In genomic region chr15:75065851-75066509, GRCh38 we compare ENCODE assay signal across 12 cellular contexts. TPM values are rescaled to one million over a fixed set of nuclear protein-coding genes. Genes with fewer than 3 reads are reported as not detected.
A peak's percentile ranks its signal among the peaks of the same experiment; 100 is the strongest.
DNase-seq lines count a peak whose midpoint lies in the region; ATAC-seq and TF ChIP-seq lines count a peak whose summit lies in the region.
"Had no signal": no experiment of that assay in that cellular context is flagged by ENCODE, and none has a peak within 500 bp of the region (broad histone marks: within the 10 kb centered on the region; RNA-seq: fewer than 3 reads in every experiment).

No MANE protein-coding gene starts in this region.

- peaks cover 47% of the 10 kb centered on the region for H3K36me3 Mint-ChIP-seq in activated CD4-positive, alpha-beta T cell treated with anti-CD3 and anti-CD28 coated beads, Interleukin-2, amount 10 ng/mL, durations not matched to agents 7 days and 5 days (ENCODE audit: low read depth)
- peaks cover 2% of the 10 kb centered on the region for H3K36me3 Mint-ChIP-seq in central memory CD8-positive, alpha-beta T cell (ENCODE audit: insufficient read depth)

- H3K4me1 ChIP-seq in ovary (ENCODE audit: insufficient read depth) (peaks cover 22% of the 10 kb centered on the region), GM23248 (ENCODE audit: insufficient read depth) (peaks cover 10% of the 10 kb centered on the region)

- POLR2A ChIA-PET in activated CD4-positive, alpha-beta T cell treated with anti-CD3 and anti-CD28 coated beads, Interleukin-2, amount 10 ng/mL, durations not matched to agents 7 days and 5 days (lab: Charles Lee), result no interaction called here

- H3K27me3 ChIP-seq in ovary (no peaks in the 10 kb centered on the region), GM23248 (replicated peaks; ENCODE audit: insufficient read depth) (no peaks in the 10 kb centered on the region)
- H3K27me3 ChIP-seq: gastroesophageal sphincter had no signal

- TF ChIP-seq CTCF in ovary (IDR thresholded peaks at IDR 0.05), result no peak

- H3K27ac ChIP-seq in ovary (peak overlapping the region; percentile 1 to 62), GM23248 (no peak overlapping the region)
- H3K27ac ChIP-seq: gastroesophageal sphincter had no signal

- ATAC-seq in central memory CD8-positive, alpha-beta T cell (replicated peaks; ENCODE audit: extremely low read depth, poor library complexity, severe bottlenecking), result no peak
- ATAC-seq: gastroesophageal sphincter had no signal

- peaks cover 14% of the 10 kb centered on the region for H3K9me3 Mint-ChIP-seq in activated CD4-positive, alpha-beta T cell treated with anti-CD3 and anti-CD28 coated beads, Interleukin-2, amount 10 ng/mL, durations not matched to agents 7 days and 5 days
- no peaks in the 10 kb centered on the region for H3K9me3 Mint-ChIP-seq in central memory CD8-positive, alpha-beta T cell

- no peaks in the 10 kb centered on the region for H3K9me2 ChIP-seq in GM23248 (ENCODE audit: insufficient read depth)

- H3K36me3 ChIP-seq in ovary (no peaks in the 10 kb centered on the region), GM23248 (ENCODE audit: low read depth) (no peaks in the 10 kb centered on the region)
- H3K36me3 ChIP-seq: gastroesophageal sphincter had no signal

- DNase-seq in activated CD4-positive, alpha-beta T cell treated with anti-CD3 and anti-CD28 coated beads, Interleukin-2, amount 10 ng/mL, durations not matched to agents 7 days and 5 days, result no peak
- DNase-seq in activated CD4-positive, alpha-beta T cell treated with anti-CD3 and anti-CD28 coated beads for 1 hour, result no peak
- DNase-seq in NCI-H82 (lab: John Stamatoyannopoulos, UW) (peak; percentile 80), ovary (peak in 1 of 5 donors; percentile 36), germinal center (ENCODE audit: low spot score) (no peak), GM23248 (no peak), nucleus accumbens (lab: John Stamatoyannopoulos, UW) (no peak)
- DNase-seq in central memory CD8-positive, alpha-beta T cell (ENCODE audit: low spot score in 2 of 2), result no peak
- DNase-seq: central memory CD4-positive, alpha-beta T cell; GDM1; NCI-H1417 treated with DMSO at 0.1 percent for 48 hours had no signal

- no peak overlapping the region for H3K4me2 ChIP-seq in GM23248 (ENCODE audit: unreplicated experiment)

- no peak for TF ChIP-seq EP300 in ovary (IDR thresholded peaks at IDR 0.05)

- H3K27ac Mint-ChIP-seq in activated CD4-positive, alpha-beta T cell treated with anti-CD3 and anti-CD28 coated beads, Interleukin-2, amount 10 ng/mL, durations not matched to agents 7 days and 5 days, result peak overlapping the region; percentile 62
- peak overlapping the region; percentile 16 for H3K27ac Mint-ChIP-seq in central memory CD8-positive, alpha-beta T cell (ENCODE audit: low read depth)

- H3K4me3 ChIP-seq in ovary (no peak overlapping the region), GM23248 (no peak overlapping the region)
- H3K4me3 ChIP-seq: gastroesophageal sphincter had no signal

- no peaks in the 10 kb centered on the region for H3K27me3 Mint-ChIP-seq in activated CD4-positive, alpha-beta T cell treated with anti-CD3 and anti-CD28 coated beads, Interleukin-2, amount 10 ng/mL, durations not matched to agents 7 days and 5 days
- no peaks in the 10 kb centered on the region for H3K27me3 Mint-ChIP-seq in central memory CD8-positive, alpha-beta T cell

- no peak for TF ChIP-seq POLR2A in ovary (IDR thresholded peaks at IDR 0.05)

- peaks cover 4% of the 10 kb centered on the region; the same call in 1 of the 2 replicates for H3F3A ChIP-seq in GM23248 (ENCODE audit: insufficient read depth)

- no peaks in the 10 kb centered on the region for H3K79me2 ChIP-seq in GM23248 (ENCODE audit: insufficient read depth)

- no peak overlapping the region for H3K9ac ChIP-seq in GM23248

- no peak overlapping the region for H2AFZ ChIP-seq in GM23248

- intact Hi-C loops in ovary (cut with DNase I), result loop anchor here in 3 of 4 donors (10.0 kb wide), 1 partner anchor 49 kb away; no protein-coding TSS in a partner anchor

- in situ Hi-C loops in GM23248 (cut with MboI), result no loop called here

- no peaks in the 10 kb centered on the region for H3K9me3 ChIP-seq in ovary
- H3K9me3 ChIP-seq in GM23248 (ENCODE audit: low read depth), result no peaks in the 10 kb centered on the region

- 11 to 22% (median 17%) methylated on average over 6 of the region's 6 CpGs for WGBS in ovary, 3 donors
- 66 to 67% methylated on average over 6 of the region's 6 CpGs for WGBS in GM23248 (ENCODE audit: low coverage in 1 of 2, low lambda C conversion rate in 2 of 2, missing lambda C conversion rate in 2 of 2), 2 experiments

- no peak overlapping the region for H3K4me3 Mint-ChIP-seq in activated CD4-positive, alpha-beta T cell treated with anti-CD3 and anti-CD28 coated beads, Interleukin-2, amount 10 ng/mL, durations not matched to agents 7 days and 5 days
- H3K4me3 Mint-ChIP-seq in central memory CD8-positive, alpha-beta T cell, result no peak overlapping the region

- CTCF ChIA-PET in activated CD4-positive, alpha-beta T cell treated with anti-CD3 and anti-CD28 coated beads, Interleukin-2, amount 10 ng/mL, durations not matched to agents 7 days and 5 days (lab: Charles Lee), result interaction anchor here (0.6 to 5.1 kb wide), 16 partner anchors 8 to 138 kb away, joined by 3 to 21 read pairs (median 4); partner anchors contain the start of gene C15orf39

- H3K4me1 Mint-ChIP-seq in activated CD4-positive, alpha-beta T cell treated with anti-CD3 and anti-CD28 coated beads, Interleukin-2, amount 10 ng/mL, durations not matched to agents 7 days and 5 days, result peaks cover 57% of the 10 kb centered on the region
- peaks cover 37% of the 10 kb centered on the region for H3K4me1 Mint-ChIP-seq in central memory CD8-positive, alpha-beta T cell

- H4K20me1 ChIP-seq in GM23248 (ENCODE audit: insufficient read depth), result no peaks in the 10 kb centered on the region

RNA-seq across cellular contexts. Expression of gene PPCDC, which starts 42.6 kb away (rescaled TPM):
- 10 to 100 TPM; 19.6 to 20.7 TPM for total RNA-seq in activated CD4-positive, alpha-beta T cell treated with anti-CD3 and anti-CD28 coated beads, Interleukin-2, amount 10 ng/mL, durations not matched to agents 7 days and 5 days
- total RNA-seq in ovary, result 10 to 100 TPM in 3 of 7 donors, 1 to 10 TPM in 4; 7.9 to 20.6 (median 9.7) TPM
- polyA plus RNA-seq in ovary (10 to 100 TPM in 1 of 2 donors, 1 to 10 TPM in 1; 4.0 to 13.4 TPM), GM23248 (2016; fragmentation: Nextera tagmentation; extraction: Ambion mirVana) (9.0 and 11.0 TPM in 2 replicates)
- 11.3 and 20.0 TPM in 2 replicates for total RNA-seq in GM23248 (2014; rRNA removed; shearing (Covaris generic))
